ENCODE assay signal across 1 cellular context in genomic region chr21:42565886-42566523, GRCh38.
TF ChIP-seq lines count a peak whose summit lies in the region.

No MANE protein-coding gene starts in this region.

TF ChIP-seq in IMR-90, 13 proteins besides CTCF, POLR2A, EP300 and RAD21:
- TF ChIP-seq FOS (IDR thresholded peaks at IDR 0.05; ENCODE audit: low read depth, low read length) = no peak
- peak; percentile 34; the same call in 1 of the 2 replicates for TF ChIP-seq CEBPB (IDR thresholded peaks at IDR 0.05; ENCODE audit: low read depth, low read length)
